16 cellular contexts compared by ENCODE assay signal in genomic region chr7:145928937-145929336, GRCh38.
"Had no signal": no experiment of that assay in that cellular context is flagged by ENCODE, and none has a peak within 500 bp of the region (broad histone marks: within the 10 kb centered on the region; RNA-seq: fewer than 3 reads in every experiment).

No MANE protein-coding gene starts in this region.

- DNase-seq: activated CD4-positive, alpha-beta T cell treated with anti-CD3 and anti-CD28 coated beads, Interleukin-2, amount 50 U/mL, for 1 hour; activated CD4-positive, CD25-positive, alpha-beta regulatory T cell; activated naive CD4-positive, alpha-beta T cell treated with anti-CD3 and anti-CD28 coated beads for 36 hours; activated naive CD8-positive, alpha-beta T cell treated with anti-CD3 and anti-CD28 coated beads, Interleukin-2, amount 50 U/mL, for 24 hours; activated T-cell treated with anti-CD3 and anti-CD28 coated beads, Interleukin-2, amount 50 U/mL, for 1 hour; dorsolateral prefrontal cortex; endodermal cell; erythroblast; islet precursor cell; left lung; naive thymus-derived CD8-positive, alpha-beta T cell; stimulated activated CD4-positive, alpha-beta T cell treated with anti-CD3 and anti-CD28 coated beads, Interleukin-2, amount 100 ng/mL, for 48 hours; thyroid gland had no signal

- FAIRE-seq: TTC549, urothelium cell line had no signal

- ATAC-seq: activated naive CD8-positive, alpha-beta T cell treated with anti-CD3 and anti-CD28 coated beads, Interleukin-2, amount 50 U/mL, for 24 hours; left lung; naive thymus-derived CD8-positive, alpha-beta T cell; stimulated activated memory B cell treated with anti-CD40 and anti-IgM and Interleukin-4, amounts not matched to agents 10 μg/mL and 1 μg/mL and 100 μg/mL, for 72 hours had no signal
